ENCODE assay signal across 16 cellular contexts in genomic region chr5:10705736-10706135, GRCh38. TPM values are rescaled to one million over a fixed set of nuclear protein-coding genes. Genes with fewer than 3 reads are reported as not detected.
A peak's percentile ranks its signal among the peaks of the same experiment; 100 is the strongest.
DNase-seq lines count a peak whose midpoint lies in the region; ATAC-seq and TF ChIP-seq lines count a peak whose summit lies in the region.
"Had no signal": no experiment of that assay in that cellular context is flagged by ENCODE, and none has a peak within 500 bp of the region (broad histone marks: within the 10 kb centered on the region; RNA-seq: fewer than 3 reads in every experiment).

No MANE protein-coding gene starts in this region.

- H3K4me1 Mint-ChIP-seq in stimulated activated naive CD8-positive, alpha-beta T cell treated with anti-CD3 and anti-CD28 coated beads, Interleukin-15, Interleukin-2, amounts not matched to agents 100 ng/mL and 50 ng/mL, for 24 hours (ENCODE audit: low read depth): peaks cover 42% of the 10 kb centered on the region
- H3K4me1 Mint-ChIP-seq in stimulated activated naive CD8-positive, alpha-beta T cell treated with anti-CD3 and anti-CD28 coated beads, Interleukin-15, amount 100 ng/mL, for 72 hours: peaks cover 40% of the 10 kb centered on the region
- peaks cover 10% of the 10 kb centered on the region for H3K4me1 Mint-ChIP-seq in mesothelial cell of epicardium

- H3K9ac ChIP-seq in iPS-20b (ENCODE audit: low read depth, low read length): peak overlapping the region; percentile 33; the same call in 1 of the 2 replicates

- TF ChIP-seq CTCF in mesothelial cell of epicardium (IDR thresholded peaks at IDR 0.05; ENCODE audit: unreplicated experiment): no peak

- peaks cover 11% of the 10 kb centered on the region for H3K36me3 Mint-ChIP-seq in stimulated activated naive CD8-positive, alpha-beta T cell treated with anti-CD3 and anti-CD28 coated beads, Interleukin-15, Interleukin-2, amounts not matched to agents 100 ng/mL and 50 ng/mL, for 24 hours (ENCODE audit: low read depth)
- peaks cover under 1% of the 10 kb centered on the region for H3K36me3 Mint-ChIP-seq in mesothelial cell of epicardium

- H3K9me3 ChIP-seq in iPS-20b (ENCODE audit: insufficient read depth, low read depth, low read length): no peaks in the 10 kb centered on the region
- H3K9me3 ChIP-seq: esophagus muscularis mucosa, lower lobe of right lung had no signal

- H3K27me3 Mint-ChIP-seq in stimulated activated naive CD8-positive, alpha-beta T cell treated with anti-CD3 and anti-CD28 coated beads, Interleukin-15, Interleukin-2, amounts not matched to agents 100 ng/mL and 50 ng/mL, for 24 hours: no peaks in the 10 kb centered on the region
- H3K27me3 Mint-ChIP-seq in stimulated activated naive CD8-positive, alpha-beta T cell treated with anti-CD3 and anti-CD28 coated beads, Interleukin-15, amount 100 ng/mL, for 72 hours: no peaks in the 10 kb centered on the region
- no peaks in the 10 kb centered on the region for H3K27me3 Mint-ChIP-seq in mesothelial cell of epicardium (ENCODE audit: low read depth)

- no peak for ATAC-seq in stimulated activated naive CD8-positive, alpha-beta T cell treated with anti-CD3 and anti-CD28 coated beads, Interleukin-15, amount 100 ng/mL, for 72 hours
- no peak for ATAC-seq in HG02642 (IDR thresholded peaks at IDR 0.05; ENCODE audit: poor library complexity, unreplicated experiment)

- no peak overlapping the region for H3K27ac ChIP-seq in iPS-20b (ENCODE audit: low read length)

- no peaks in the 10 kb centered on the region for H3K9me3 Mint-ChIP-seq in stimulated activated naive CD8-positive, alpha-beta T cell treated with anti-CD3 and anti-CD28 coated beads, Interleukin-15, Interleukin-2, amounts not matched to agents 100 ng/mL and 50 ng/mL, for 24 hours
- no peaks in the 10 kb centered on the region for H3K9me3 Mint-ChIP-seq in stimulated activated naive CD8-positive, alpha-beta T cell treated with anti-CD3 and anti-CD28 coated beads, Interleukin-15, amount 100 ng/mL, for 72 hours
- H3K9me3 Mint-ChIP-seq in mesothelial cell of epicardium: no peaks in the 10 kb centered on the region

- no peak for DNase-seq in stimulated activated naive CD8-positive, alpha-beta T cell treated with anti-CD3 and anti-CD28 coated beads, Interleukin-15, amount 100 ng/mL, for 72 hours
- DNase-seq in SW480 (ENCODE audit: low spot score) (peak; percentile 53), head of caudate nucleus (no peak), NOMO-1 treated with dmso at 0.1 percent for 144 hours (lab: John Stamatoyannopoulos, UW; ENCODE audit: unreplicated experiment) (no peak), mesothelial cell of epicardium (ENCODE audit: low spot score in 2 of 2, unreplicated experiment in 2 of 2) (no peak)
- DNase-seq: DMS153, H7, hypothalamus, lower lobe of right lung, NCI-H1930, NCI-H774, SHP77 had no signal

- H3K4me1 ChIP-seq in iPS-20b (ENCODE audit: insufficient read depth, low read length): peaks cover 17% of the 10 kb centered on the region

- no peaks in the 10 kb centered on the region for H3K27me3 ChIP-seq in iPS-20b (ENCODE audit: insufficient read depth, low read length)
- H3K27me3 ChIP-seq: esophagus muscularis mucosa had no signal

- no peaks in the 10 kb centered on the region for H3K36me3 ChIP-seq in iPS-20b (ENCODE audit: insufficient read depth, low read depth, low read length)

- H3K4me3 ChIP-seq in iPS-20b (ENCODE audit: low read length): no peak overlapping the region
- H3K4me3 ChIP-seq: esophagus muscularis mucosa, lower lobe of right lung had no signal

- intact Hi-C loops in head of caudate nucleus (cut with DNase I): no loop called here

- peak overlapping the region; percentile 83 for H3K27ac Mint-ChIP-seq in stimulated activated naive CD8-positive, alpha-beta T cell treated with anti-CD3 and anti-CD28 coated beads, Interleukin-15, Interleukin-2, amounts not matched to agents 100 ng/mL and 50 ng/mL, for 24 hours
- H3K27ac Mint-ChIP-seq in stimulated activated naive CD8-positive, alpha-beta T cell treated with anti-CD3 and anti-CD28 coated beads, Interleukin-15, amount 100 ng/mL, for 72 hours: peak overlapping the region in 1 of 2 donors; percentile 44
- H3K27ac Mint-ChIP-seq in mesothelial cell of epicardium: no peak overlapping the region

- H3K4me3 Mint-ChIP-seq in stimulated activated naive CD8-positive, alpha-beta T cell treated with anti-CD3 and anti-CD28 coated beads, Interleukin-15, Interleukin-2, amounts not matched to agents 100 ng/mL and 50 ng/mL, for 24 hours: no peak overlapping the region
- no peak overlapping the region for H3K4me3 Mint-ChIP-seq in stimulated activated naive CD8-positive, alpha-beta T cell treated with anti-CD3 and anti-CD28 coated beads, Interleukin-15, amount 100 ng/mL, for 72 hours
- no peak overlapping the region for H3K4me3 Mint-ChIP-seq in mesothelial cell of epicardium

RNA-seq across cellular contexts. Expression of gene DAP, which starts 55.3 kb away (rescaled TPM):
- total RNA-seq in mesothelial cell of epicardium: 76.0 to 79.8 TPM (median 77.8 TPM) in 3 replicates
